Comparison of ENCODE assay signal across 9 cellular contexts in the genomic region with DNA sequence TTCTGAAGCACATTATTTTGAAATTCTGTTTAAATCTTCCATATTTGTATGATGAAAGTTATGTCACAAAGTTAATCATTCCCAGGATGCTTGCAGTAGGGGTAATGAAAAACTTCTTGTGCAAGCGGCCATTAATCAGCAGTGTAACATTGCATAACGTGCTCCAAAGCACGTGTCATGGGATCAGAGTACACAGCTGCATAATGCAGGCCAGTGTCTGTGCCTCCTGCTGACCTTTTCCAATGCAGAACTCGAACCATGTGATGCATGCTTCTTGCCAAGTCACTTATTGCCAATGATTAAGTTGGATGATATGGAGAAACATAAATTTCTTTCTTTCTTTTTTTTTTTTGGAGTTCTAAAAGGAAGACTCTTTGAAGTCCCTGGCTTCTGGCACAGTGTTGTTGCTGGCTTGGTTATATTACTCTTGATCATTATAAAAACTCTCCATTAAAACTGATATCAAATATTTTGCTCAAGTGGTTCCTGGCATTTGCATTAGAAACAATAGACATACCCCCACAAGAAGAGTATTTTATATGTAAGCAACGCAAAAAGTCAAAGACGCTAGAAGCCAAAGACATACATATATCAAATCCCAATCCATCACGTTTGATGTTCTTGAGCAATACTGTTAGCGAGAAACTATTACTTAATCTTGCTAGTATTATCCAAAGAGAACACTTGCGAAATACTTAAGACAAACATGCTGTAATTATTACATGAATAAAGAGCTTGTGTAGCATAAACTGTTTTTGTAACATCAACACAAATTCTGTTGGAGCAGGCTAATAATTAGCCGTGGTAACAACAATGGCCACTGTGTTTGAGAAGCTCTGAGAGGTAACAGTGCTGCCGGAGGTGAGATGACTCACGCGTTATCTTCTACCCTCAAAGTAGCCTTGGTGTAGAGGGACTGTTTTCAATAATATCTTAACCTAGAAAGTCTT.
DNase-seq lines count a peak whose midpoint lies in the region; ATAC-seq and TF ChIP-seq lines count a peak whose summit lies in the region.
"Had no signal": no experiment of that assay in that cellular context is flagged by ENCODE, and none has a peak within 500 bp of the region (broad histone marks: within the 10 kb centered on the region; RNA-seq: fewer than 3 reads in every experiment).

No MANE protein-coding gene starts in this region.

- no peaks in the 10 kb centered on the region for H3K36me3 ChIP-seq in mucosa of stomach (ENCODE audit: control insufficient read depth, insufficient read depth, low read length)
- H3K36me3 ChIP-seq: cardiac muscle cell had no signal

- CTCF ChIA-PET in activated CD8-positive, alpha-beta T cell treated with anti-CD3 and anti-CD28 coated beads, Interleukin-2, amount 10 ng/mL, durations not matched to agents 7 days and 5 days (lab: Charles Lee): interaction anchor here (0.7 to 1.4 kb wide), 4 partner anchors 10 to 56 kb away, joined by 4 to 5 read pairs (median 4); no protein-coding TSS in a partner anchor

- no peaks in the 10 kb centered on the region for H3K27me3 Mint-ChIP-seq in activated CD8-positive, alpha-beta T cell treated with anti-CD3 and anti-CD28 coated beads, Interleukin-2, amount 10 ng/mL, durations not matched to agents 7 days and 5 days (ENCODE audit: low read depth)

- ATAC-seq in GM21360 (IDR thresholded peaks at IDR 0.05; ENCODE audit: unreplicated experiment) (no peak), GM21447 (IDR thresholded peaks at IDR 0.05; ENCODE audit: unreplicated experiment) (no peak)
- ATAC-seq in activated CD8-positive, alpha-beta T cell treated with anti-CD3 and anti-CD28 coated beads, Interleukin-2, amount 10 ng/mL, durations not matched to agents 7 days and 5 days: no peak

- in situ Hi-C loops in KBM-7 (cut with MboI; ENCODE audit: low pct_unique_long_range_greater_than_20kb, low sequenced_read_pairs): no loop called here

- no peak overlapping the region for H3K4me3 ChIP-seq in epithelial cell of proximal tubule (ENCODE audit: low read depth, low read length)
- no peak overlapping the region for H3K4me3 ChIP-seq in mucosa of stomach (ENCODE audit: low read length)
- H3K4me3 ChIP-seq: cardiac muscle cell had no signal

- H3K36me3 Mint-ChIP-seq in activated CD8-positive, alpha-beta T cell treated with anti-CD3 and anti-CD28 coated beads, Interleukin-2, amount 10 ng/mL, durations not matched to agents 7 days and 5 days (ENCODE audit: low read depth): peaks cover 39% of the 10 kb centered on the region

- H3K4me1 Mint-ChIP-seq in activated CD8-positive, alpha-beta T cell treated with anti-CD3 and anti-CD28 coated beads, Interleukin-2, amount 10 ng/mL, durations not matched to agents 7 days and 5 days (ENCODE audit: low read depth): peaks cover 67% of the 10 kb centered on the region

- POLR2A ChIA-PET in activated CD8-positive, alpha-beta T cell treated with anti-CD3 and anti-CD28 coated beads, Interleukin-2, amount 10 ng/mL, durations not matched to agents 7 days and 5 days (lab: Charles Lee): interaction anchor here (1.5 kb wide), 1 partner anchor 11 kb away, joined by 4 read pairs; no protein-coding TSS in a partner anchor

- H3K4me3 Mint-ChIP-seq in activated CD8-positive, alpha-beta T cell treated with anti-CD3 and anti-CD28 coated beads, Interleukin-2, amount 10 ng/mL, durations not matched to agents 7 days and 5 days: no peak overlapping the region

- no peak for TF ChIP-seq CTCF in epithelial cell of proximal tubule (conservative IDR thresholded peaks at IDR 0.05; ENCODE audit: low read depth, low read length)

- H3K9me3 ChIP-seq in mucosa of stomach (ENCODE audit: control insufficient read depth, low read length): no peaks in the 10 kb centered on the region

- peak overlapping the region; percentile 7 for H3K9ac ChIP-seq in mucosa of stomach (ENCODE audit: low read length)

- no peaks in the 10 kb centered on the region for H3K27me3 ChIP-seq in mucosa of stomach (ENCODE audit: control insufficient read depth, insufficient read depth, low read length)
- H3K27me3 ChIP-seq: cardiac muscle cell had no signal

- DNase-seq in DMS153 (lab: John Stamatoyannopoulos, UW): peak; percentile 53
- peak; percentile 58 for DNase-seq in NCI-H510A treated with DMSO at 0.1 percent for 48 hours (lab: John Stamatoyannopoulos, UW)
- peak; percentile 97 for DNase-seq in epithelial cell of proximal tubule (ENCODE audit: low read depth)
- DNase-seq in activated CD8-positive, alpha-beta T cell treated with anti-CD3 and anti-CD28 coated beads, Interleukin-2, amount 10 ng/mL, durations not matched to agents 7 days and 5 days: no peak
- no peak for DNase-seq in KBM-7

- no peak overlapping the region for H3K27ac Mint-ChIP-seq in activated CD8-positive, alpha-beta T cell treated with anti-CD3 and anti-CD28 coated beads, Interleukin-2, amount 10 ng/mL, durations not matched to agents 7 days and 5 days

- peaks cover 60% of the 10 kb centered on the region for H3K4me1 ChIP-seq in mucosa of stomach (ENCODE audit: control insufficient read depth, insufficient read depth, low read length)

- H3K9me3 Mint-ChIP-seq in activated CD8-positive, alpha-beta T cell treated with anti-CD3 and anti-CD28 coated beads, Interleukin-2, amount 10 ng/mL, durations not matched to agents 7 days and 5 days (ENCODE audit: insufficient read depth): peaks cover 27% of the 10 kb centered on the region

Comparison
In these comparisons a context has a peak if more than half of its experiments do, and no peak if none do; other contexts are left out.
1. DNase-seq: peak in DMS153 (single experiment), NCI-H510A treated with DMSO at 0.1 percent for 48 hours (single experiment) and epithelial cell of proximal tubule (single experiment); none in activated CD8-positive, alpha-beta T cell treated with anti-CD3 and anti-CD28 coated beads, Interleukin-2, amount 10 ng/mL, durations not matched to agents 7 days and 5 days (single experiment) and KBM-7 (single experiment).